In the genomic region with DNA sequence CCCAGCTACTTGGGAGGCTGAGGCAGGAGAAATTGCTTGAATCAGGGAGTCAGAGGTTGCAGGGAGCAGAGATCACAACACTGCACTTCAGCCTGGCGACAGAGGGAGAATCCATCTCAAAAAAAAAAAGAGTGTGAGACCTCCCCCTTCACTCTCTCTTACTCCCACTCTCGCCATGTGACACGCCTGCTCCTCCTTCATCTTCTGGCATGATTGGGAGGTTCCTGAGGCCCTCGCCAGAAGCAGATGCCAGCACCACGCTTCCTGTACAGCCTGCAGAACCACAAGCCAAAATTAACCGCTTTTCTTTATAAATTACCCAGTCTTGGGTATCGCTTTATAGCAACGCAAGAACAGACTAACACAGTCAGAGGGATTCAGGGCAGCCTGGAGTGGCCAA, we compare ENCODE assay signal across 1 cellular context.
TF ChIP-seq lines count a peak whose summit lies in the region.

No MANE protein-coding gene starts in this region.

TF ChIP-seq in GM23338, 12 proteins besides CTCF, POLR2A, EP300 and RAD21 (continued from another document):
- no peak for TF ChIP-seq ZNF462 (CRISPR knock-in tag; IDR thresholded peaks at IDR 0.05)
- TF ChIP-seq EZH2phosphoT487 (IDR thresholded peaks at IDR 0.05; ENCODE audit: unreplicated experiment), result no peak
- no peak for TF ChIP-seq STAT1 (IDR thresholded peaks at IDR 0.05; ENCODE audit: unreplicated experiment)
- TF ChIP-seq CREB1 (CRISPR knock-in tag; IDR thresholded peaks at IDR 0.05; ENCODE audit: low read depth), result no peak
- no peak for TF ChIP-seq EZH2 (IDR thresholded peaks at IDR 0.05; ENCODE audit: low read depth, unreplicated experiment)
- TF ChIP-seq NANOG (IDR thresholded peaks at IDR 0.05; ENCODE audit: borderline replicate concordance), result no peak
- no peak for TF ChIP-seq POLR2AphosphoS5 (IDR thresholded peaks at IDR 0.05; ENCODE audit: low read depth)
- TF ChIP-seq ZNF331 (CRISPR knock-in tag; IDR thresholded peaks at IDR 0.05; ENCODE audit: low read depth), result no peak
- TF ChIP-seq, protein P1, sequence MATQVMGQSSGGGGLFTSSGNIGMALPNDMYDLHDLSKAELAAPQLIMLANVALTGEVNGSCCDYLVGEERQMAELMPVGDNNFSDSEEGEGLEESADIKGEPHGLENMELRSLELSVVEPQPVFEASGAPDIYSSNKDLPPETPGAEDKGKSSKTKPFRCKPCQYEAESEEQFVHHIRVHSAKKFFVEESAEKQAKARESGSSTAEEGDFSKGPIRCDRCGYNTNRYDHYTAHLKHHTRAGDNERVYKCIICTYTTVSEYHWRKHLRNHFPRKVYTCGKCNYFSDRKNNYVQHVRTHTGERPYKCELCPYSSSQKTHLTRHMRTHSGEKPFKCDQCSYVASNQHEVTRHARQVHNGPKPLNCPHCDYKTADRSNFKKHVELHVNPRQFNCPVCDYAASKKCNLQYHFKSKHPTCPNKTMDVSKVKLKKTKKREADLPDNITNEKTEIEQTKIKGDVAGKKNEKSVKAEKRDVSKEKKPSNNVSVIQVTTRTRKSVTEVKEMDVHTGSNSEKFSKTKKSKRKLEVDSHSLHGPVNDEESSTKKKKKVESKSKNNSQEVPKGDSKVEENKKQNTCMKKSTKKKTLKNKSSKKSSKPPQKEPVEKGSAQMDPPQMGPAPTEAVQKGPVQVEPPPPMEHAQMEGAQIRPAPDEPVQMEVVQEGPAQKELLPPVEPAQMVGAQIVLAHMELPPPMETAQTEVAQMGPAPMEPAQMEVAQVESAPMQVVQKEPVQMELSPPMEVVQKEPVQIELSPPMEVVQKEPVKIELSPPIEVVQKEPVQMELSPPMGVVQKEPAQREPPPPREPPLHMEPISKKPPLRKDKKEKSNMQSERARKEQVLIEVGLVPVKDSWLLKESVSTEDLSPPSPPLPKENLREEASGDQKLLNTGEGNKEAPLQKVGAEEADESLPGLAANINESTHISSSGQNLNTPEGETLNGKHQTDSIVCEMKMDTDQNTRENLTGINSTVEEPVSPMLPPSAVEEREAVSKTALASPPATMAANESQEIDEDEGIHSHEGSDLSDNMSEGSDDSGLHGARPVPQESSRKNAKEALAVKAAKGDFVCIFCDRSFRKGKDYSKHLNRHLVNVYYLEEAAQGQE (IDR thresholded peaks at IDR 0.05; ENCODE audit: unreplicated experiment), result no peak
